18 cellular contexts compared by ENCODE assay signal in genomic region chr9:7592321-7593319, GRCh38.
DNase-seq lines count a peak whose midpoint lies in the region; ATAC-seq, FAIRE-seq and TF ChIP-seq lines count a peak whose summit lies in the region.
"Had no signal": no experiment of that assay in that cellular context is flagged by ENCODE, and none has a peak within 500 bp of the region (broad histone marks: within the 10 kb centered on the region; RNA-seq: fewer than 3 reads in every experiment).

No MANE protein-coding gene starts in this region.

- TF ChIP-seq CTCF in GM12873 (IDR thresholded peaks at IDR 0.05; ENCODE audit: insufficient read depth, low read depth, low read length, missing control alignments): peak; percentile 25
- TF ChIP-seq CTCF in H1 (IDR thresholded peaks at IDR 0.05; ENCODE audit: control extremely low read depth in 1 of 3, insufficient read depth in 1 of 3, low read depth in 1 of 3, low read length in 3 of 3): peak in 2 of 3 experiments; percentile 19 to 22; a peak in 3 of 4 replicates
- TF ChIP-seq CTCF in nephron progenitor cell (IDR thresholded peaks at IDR 0.05): peak; percentile 36
- no peak for TF ChIP-seq CTCF in ascending aorta (IDR thresholded peaks at IDR 0.05)
- TF ChIP-seq CTCF in sigmoid colon (IDR thresholded peaks at IDR 0.05): no peak

- CTCF ChIA-PET in H1 (lab: Charles Lee; ENCODE audit: partially characterized antibody): interaction anchor here (0.6 to 2.1 kb wide), 12 partner anchors 9 to 463 kb away, joined by 3 to 8 read pairs (median 4); no protein-coding TSS in a partner anchor

- no peak for ATAC-seq in activated T-helper 17 cell treated with anti-CD3 and anti-CD28 coated beads, Interleukin-2, amount 50 U/mL, for 72 hours (replicated peaks)
- ATAC-seq: mucosa of descending colon had no signal

- peak overlapping the region; percentile 97; the same call in 1 of the 2 replicates for H2AFZ ChIP-seq in H1 (ENCODE audit: low read length)

- H3K27me3 ChIP-seq in H1 (replicated peaks in 1 of 4; ENCODE audit: control insufficient read depth in 3 of 4, extremely low read depth in 1 of 4, insufficient read depth in 3 of 4, low read length in 3 of 4) (no peaks in the 10 kb centered on the region), ascending aorta (no peaks in the 10 kb centered on the region), sigmoid colon (no peaks in the 10 kb centered on the region)

- H3K4me1 Mint-ChIP-seq in nephron progenitor cell: peaks cover 15% of the 10 kb centered on the region
- peaks cover 2% of the 10 kb centered on the region for H3K4me1 Mint-ChIP-seq in activated naive CD8-positive, alpha-beta T cell treated with anti-CD3 and anti-CD28 coated beads for 36 hours
- H3K4me1 Mint-ChIP-seq in activated T-helper 17 cell treated with anti-CD3 and anti-CD28 coated beads, Interleukin-2, amount 50 U/mL, for 72 hours: no peaks in the 10 kb centered on the region
- H3K4me1 Mint-ChIP-seq: B cell had no signal

- no peak overlapping the region for H3K14ac ChIP-seq in H1 (ENCODE audit: insufficient read length)

- no peaks in the 10 kb centered on the region for H3K9me3 ChIP-seq in H1 (ENCODE audit: insufficient read depth in 2 of 2, low read depth in 1 of 2, low read length in 1 of 2)
- H3K9me3 ChIP-seq in ascending aorta: peaks cover 0 to 6% of the 10 kb centered on the region in 2 donors
- H3K9me3 ChIP-seq in sigmoid colon: peaks cover 0 to 4% (median 0%) of the 10 kb centered on the region in 4 donors
- H3K9me3 ChIP-seq: thoracic aorta had no signal

- no peaks in the 10 kb centered on the region for H3K23me2 ChIP-seq in H1 (ENCODE audit: low read depth, low read length)

- H4K20me1 ChIP-seq in H1 (replicated peaks in 1 of 2; ENCODE audit: control insufficient read depth in 1 of 2, insufficient read depth in 2 of 2, low read length in 2 of 2): no peaks in the 10 kb centered on the region

- H2BK120ac ChIP-seq in H1 (replicated peaks; ENCODE audit: low read depth, low read length): no peak overlapping the region

- TF ChIP-seq POLR2A in H1 (IDR thresholded peaks at IDR 0.05; ENCODE audit: control extremely low read depth in 1 of 2, low read depth in 2 of 2, low read length in 2 of 2) (no peak), sigmoid colon (IDR thresholded peaks at IDR 0.05) (no peak)

- TF ChIP-seq EP300 in H1 (IDR thresholded peaks at IDR 0.05; ENCODE audit: borderline replicate concordance in 1 of 2, low read depth in 2 of 2, low read length in 2 of 2) (no peak), sigmoid colon (IDR thresholded peaks at IDR 0.05) (no peak)

- H2BK15ac ChIP-seq in H1 (ENCODE audit: low read length): no peak overlapping the region

- H3K79me2 ChIP-seq in H1 (ENCODE audit: control insufficient read depth in 1 of 2, insufficient read depth in 2 of 2, low read length in 2 of 2): no peaks in the 10 kb centered on the region

- peaks cover 24% of the 10 kb centered on the region for H3K36me3 Mint-ChIP-seq in nephron progenitor cell (ENCODE audit: low read depth)
- peaks cover 7% of the 10 kb centered on the region for H3K36me3 Mint-ChIP-seq in activated naive CD8-positive, alpha-beta T cell treated with anti-CD3 and anti-CD28 coated beads for 36 hours
- no peaks in the 10 kb centered on the region for H3K36me3 Mint-ChIP-seq in activated T-helper 17 cell treated with anti-CD3 and anti-CD28 coated beads, Interleukin-2, amount 50 U/mL, for 72 hours (ENCODE audit: low read depth)

- intact Hi-C loops in ascending aorta (cut with DNase I): no loop called here
- intact Hi-C loops in sigmoid colon (cut with DNase I): no loop called here

- no peak overlapping the region for H2AK5ac ChIP-seq in H1 (ENCODE audit: low read depth, low read length)

- H3K36me3 ChIP-seq in H1 (ENCODE audit: control insufficient read depth in 2 of 4, insufficient read depth in 4 of 4, low read length in 3 of 4) (no peaks in the 10 kb centered on the region), ascending aorta (no peaks in the 10 kb centered on the region), sigmoid colon (no peaks in the 10 kb centered on the region)
- H3K36me3 ChIP-seq: thoracic aorta had no signal

- H4K5ac ChIP-seq in H1 (ENCODE audit: insufficient read length, low read depth, low read length): no peak overlapping the region

- POLR2A ChIA-PET in H1 (lab: Charles Lee; ENCODE audit: partially characterized antibody): no interaction called here

- DNase-seq in NCI-H82 treated with DMSO at 0.1 percent for 48 hours (lab: John Stamatoyannopoulos, UW; ENCODE audit: unreplicated experiment) (peak; percentile 75), H1 (ENCODE audit: low read depth in 1 of 2, low spot score in 2 of 2) (no peak), nephron progenitor cell (no peak), ascending aorta (ENCODE audit: low spot score in 2 of 2) (no peak), sigmoid colon (no peak)
- no peak for DNase-seq in activated naive CD8-positive, alpha-beta T cell treated with anti-CD3 and anti-CD28 coated beads for 36 hours
- DNase-seq: activated CD8-positive, alpha-beta memory T cell treated with anti-CD3 and anti-CD28 coated beads for 24 hours; activated gamma-delta T cell treated with Interleukin-2 at 50 U/mL for 16 hours; mucosa of descending colon; NCI-H2107; SIG-M5; stimulated activated CD4-positive, alpha-beta T cell treated with anti-CD3 and anti-CD28 coated beads, Interleukin-1b, Interleukin-23, amount 100 ng/mL, for 48 hours had no signal

- no peak overlapping the region for H3K23ac ChIP-seq in H1 (ENCODE audit: insufficient read length)

- H3K9me3 Mint-ChIP-seq in nephron progenitor cell: peaks cover 48% of the 10 kb centered on the region
- H3K9me3 Mint-ChIP-seq in activated naive CD8-positive, alpha-beta T cell treated with anti-CD3 and anti-CD28 coated beads for 36 hours: peaks cover 17% of the 10 kb centered on the region
- H3K9me3 Mint-ChIP-seq in activated T-helper 17 cell treated with anti-CD3 and anti-CD28 coated beads, Interleukin-2, amount 50 U/mL, for 72 hours: peaks cover 15% of the 10 kb centered on the region

- 68% methylated on average over 10 of the region's 10 CpGs; no CpG with 5 or more reads in 1 of the 2 experiments for WGBS in H1 (ENCODE audit: extremely low coverage in 1 of 2, insufficient coverage in 1 of 2, insufficient read length in 1 of 2, insufficient replicate concordance in 2 of 2, low coverage in 1 of 2, low lambda C conversion rate in 2 of 2, missing lambda C conversion rate in 1 of 2), 2 experiments
- 83 to 91% methylated on average over 10 of the region's 10 CpGs for WGBS in sigmoid colon, 2 donors

- peak overlapping the region; percentile 31 for H3K4me3 Mint-ChIP-seq in nephron progenitor cell
- no peak overlapping the region for H3K4me3 Mint-ChIP-seq in activated naive CD8-positive, alpha-beta T cell treated with anti-CD3 and anti-CD28 coated beads for 36 hours
- no peak overlapping the region for H3K4me3 Mint-ChIP-seq in activated T-helper 17 cell treated with anti-CD3 and anti-CD28 coated beads, Interleukin-2, amount 50 U/mL, for 72 hours
- H3K4me3 Mint-ChIP-seq: B cell had no signal

- no peak overlapping the region for H4K8ac ChIP-seq in H1 (ENCODE audit: extremely low read depth, insufficient read depth, low read length)

- H3K4me3 ChIP-seq in H1 (ENCODE audit: extremely low read depth in 1 of 4, insufficient read depth in 2 of 4, low read depth in 3 of 4, low read length in 4 of 4) (no peak overlapping the region), ascending aorta (no peak overlapping the region), sigmoid colon (no peak overlapping the region)
- H3K4me3 ChIP-seq: mucosa of descending colon, thoracic aorta had no signal

- H3K27ac ChIP-seq in H1 (ENCODE audit: low read depth, low read length) (no peak overlapping the region), ascending aorta (no peak overlapping the region), sigmoid colon (no peak overlapping the region)
- H3K27ac ChIP-seq: thoracic aorta had no signal

- no peak for FAIRE-seq in H1 (lab: Jason Lieb, UNC)
- FAIRE-seq: astrocyte, GM12891 had no signal

- no peak overlapping the region for H4K91ac ChIP-seq in H1 (replicated peaks; ENCODE audit: insufficient read length, low read length)

- H2BK5ac ChIP-seq in H1 (ENCODE audit: low read depth, low read length): no peak overlapping the region

- H3K18ac ChIP-seq in H1 (ENCODE audit: extremely low read depth, low read length): no peak overlapping the region; the same call in 1 of the 2 replicates

- TF ChIP-seq RAD21 in H1 (IDR thresholded peaks at IDR 0.05 in 1 of 2, conservative IDR thresholded peaks at IDR 0.05 in 1 of 2; ENCODE audit: low read depth in 2 of 2, low read length in 2 of 2): peak; percentile 41 to 42

- H3K4ac ChIP-seq in H1 (replicated peaks; ENCODE audit: insufficient read length, low read depth, low read length): no peak overlapping the region

- H2BK12ac ChIP-seq in H1 (ENCODE audit: low read depth, low read length): no peak overlapping the region

- no peak overlapping the region for H3K9ac ChIP-seq in H1 (replicated peaks in 1 of 4; ENCODE audit: extremely low read depth in 1 of 4, low read depth in 3 of 4, low read length in 3 of 4)

- H3K27me3 Mint-ChIP-seq in nephron progenitor cell (ENCODE audit: low read depth, poor library complexity): no peaks in the 10 kb centered on the region
- no peaks in the 10 kb centered on the region for H3K27me3 Mint-ChIP-seq in activated naive CD8-positive, alpha-beta T cell treated with anti-CD3 and anti-CD28 coated beads for 36 hours
- H3K27me3 Mint-ChIP-seq in activated T-helper 17 cell treated with anti-CD3 and anti-CD28 coated beads, Interleukin-2, amount 50 U/mL, for 72 hours: peaks cover 3% of the 10 kb centered on the region

- H3K4me1 ChIP-seq in H1 (replicated peaks in 1 of 4; ENCODE audit: control insufficient read depth in 3 of 4, insufficient read depth in 4 of 4, low read length in 3 of 4): peaks cover 0 to 3% (median 0%) of the 10 kb centered on the region in 4 experiments; a peak in 1 of 7 replicates
- H3K4me1 ChIP-seq in ascending aorta: no peaks in the 10 kb centered on the region
- no peaks in the 10 kb centered on the region for H3K4me1 ChIP-seq in sigmoid colon

- no peak overlapping the region for H2BK20ac ChIP-seq in H1 (ENCODE audit: low read length)

- no peaks in the 10 kb centered on the region for H3K79me1 ChIP-seq in H1 (ENCODE audit: low read depth, low read length)

- H3K56ac ChIP-seq in H1 (replicated peaks; ENCODE audit: insufficient read length, low read depth, low read length): no peak overlapping the region

- H3K4me2 ChIP-seq in H1 (ENCODE audit: insufficient read depth in 1 of 2, low read depth in 2 of 2, low read length in 2 of 2): no peak overlapping the region; a peak in 1 of 4 replicates

- peak overlapping the region; percentile 75 for H3K27ac Mint-ChIP-seq in nephron progenitor cell
- H3K27ac Mint-ChIP-seq in activated naive CD8-positive, alpha-beta T cell treated with anti-CD3 and anti-CD28 coated beads for 36 hours: no peak overlapping the region
- no peak overlapping the region for H3K27ac Mint-ChIP-seq in activated T-helper 17 cell treated with anti-CD3 and anti-CD28 coated beads, Interleukin-2, amount 50 U/mL, for 72 hours
- H3K27ac Mint-ChIP-seq: B cell had no signal

TF ChIP-seq in H1, 55 proteins besides CTCF, POLR2A, EP300 and RAD21 (continues in another document):
- no peak for TF ChIP-seq SIN3A (conservative IDR thresholded peaks at IDR 0.05 in 1 of 2, IDR thresholded peaks at IDR 0.05 in 1 of 2; ENCODE audit: low read depth in 1 of 2, low read length in 2 of 2)

Comparison
In these comparisons a context has a peak if more than half of its experiments do, and no peak if none do; other contexts are left out.
1. CTCF ChIP-seq: peak in GM12873 (single experiment), H1 (2 of 3) and nephron progenitor cell (single experiment); none in ascending aorta (0 of 3) and sigmoid colon (0 of 4).